1 cellular context compared by ENCODE assay signal in the genomic region with DNA sequence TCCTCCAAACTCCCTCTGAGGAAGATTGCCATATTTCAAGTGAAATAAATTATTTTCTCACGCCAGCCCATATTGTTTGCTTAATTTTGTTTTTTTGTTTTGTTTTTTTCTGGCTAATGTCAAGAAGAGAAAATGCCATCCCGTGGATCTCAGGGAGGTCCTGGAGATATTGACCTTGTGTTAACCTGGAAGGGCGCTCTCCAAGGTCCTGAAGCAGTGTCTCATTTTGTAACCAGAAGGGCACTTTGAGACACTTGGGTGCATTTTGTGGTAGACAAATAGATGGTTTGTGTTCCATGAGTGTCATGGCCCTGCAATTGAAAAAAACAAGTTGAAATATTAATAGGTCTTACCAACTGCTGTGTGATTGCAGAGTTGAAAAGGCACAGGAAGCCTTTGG.
A peak's percentile ranks its signal among the peaks of the same experiment; 100 is the strongest.
TF ChIP-seq lines count a peak whose summit lies in the region.

No MANE protein-coding gene starts in this region.

TF ChIP-seq in HepG2, 621 proteins besides CTCF, POLR2A, EP300 and RAD21 (continued from another document and continues in another):
- TF ChIP-seq E2F2 (CRISPR knock-in tag; IDR thresholded peaks at IDR 0.05; ENCODE audit: borderline replicate concordance) (no peak), FOXK1 (CRISPR knock-in tag; IDR thresholded peaks at IDR 0.05; ENCODE audit: borderline replicate concordance, low read depth) (peak; percentile 22; the same call in 1 of the 2 replicates), CHCHD3 (CRISPR knock-in tag; IDR thresholded peaks at IDR 0.05) (no peak), MTA3 (CRISPR knock-in tag; IDR thresholded peaks at IDR 0.05) (no peak), RBFOX2 (IDR thresholded peaks at IDR 0.05; ENCODE audit: low read depth, low read length) (no peak), HMGXB3 (CRISPR knock-in tag; IDR thresholded peaks at IDR 0.05; ENCODE audit: borderline replicate concordance) (no peak), MIXL1 (CRISPR knock-in tag; IDR thresholded peaks at IDR 0.05) (no peak), ESRRA (CRISPR knock-in tag; IDR thresholded peaks at IDR 0.05; ENCODE audit: low read depth) (no peak), ZNF782 (CRISPR knock-in tag; IDR thresholded peaks at IDR 0.05; ENCODE audit: borderline replicate concordance) (no peak), ZNF768 (CRISPR knock-in tag; IDR thresholded peaks at IDR 0.05) (no peak), RFX5 (IDR thresholded peaks at IDR 0.05; ENCODE audit: low read depth, low read length) (no peak), ZNF180 (CRISPR knock-in tag; IDR thresholded peaks at IDR 0.05; ENCODE audit: borderline replicate concordance, low read depth) (no peak), ZNF772 (CRISPR knock-in tag; IDR thresholded peaks at IDR 0.05) (no peak), ZBTB44 (CRISPR knock-in tag; IDR thresholded peaks at IDR 0.05) (0 out of 2 replicates have a peak, but pooled peaks have one; percentile 57), ZNF138 (CRISPR knock-in tag; IDR thresholded peaks at IDR 0.05; ENCODE audit: low read depth) (no peak), GPN1 (CRISPR knock-in tag; IDR thresholded peaks at IDR 0.05; ENCODE audit: borderline replicate concordance) (no peak), ZNF44 (CRISPR knock-in tag; IDR thresholded peaks at IDR 0.05) (no peak), HNRNPK (IDR thresholded peaks at IDR 0.05; ENCODE audit: low read depth, low read length, poor library complexity, severe bottlenecking) (no peak), ZIK1 (CRISPR knock-in tag; IDR thresholded peaks at IDR 0.05; ENCODE audit: borderline replicate concordance, low read depth) (no peak), NKX3-1 (CRISPR knock-in tag; IDR thresholded peaks at IDR 0.05) (peak; percentile 66; the same call in 1 of the 2 replicates), GTF2F1 (IDR thresholded peaks at IDR 0.05; ENCODE audit: low read length) (no peak), KLF12 (CRISPR knock-in tag; IDR thresholded peaks at IDR 0.05; ENCODE audit: borderline replicate concordance) (no peak), ZFP62 (CRISPR knock-in tag; IDR thresholded peaks at IDR 0.05) (no peak), MNT (IDR thresholded peaks at IDR 0.05) (no peak), ATM (IDR thresholded peaks at IDR 0.05; ENCODE audit: borderline replicate concordance) (no peak), TMF1 (CRISPR knock-in tag; IDR thresholded peaks at IDR 0.05; ENCODE audit: low read depth) (no peak), MBD4 (IDR thresholded peaks at IDR 0.05; ENCODE audit: borderline replicate concordance, low read length) (no peak)
- TF ChIP-seq, protein P1, sequence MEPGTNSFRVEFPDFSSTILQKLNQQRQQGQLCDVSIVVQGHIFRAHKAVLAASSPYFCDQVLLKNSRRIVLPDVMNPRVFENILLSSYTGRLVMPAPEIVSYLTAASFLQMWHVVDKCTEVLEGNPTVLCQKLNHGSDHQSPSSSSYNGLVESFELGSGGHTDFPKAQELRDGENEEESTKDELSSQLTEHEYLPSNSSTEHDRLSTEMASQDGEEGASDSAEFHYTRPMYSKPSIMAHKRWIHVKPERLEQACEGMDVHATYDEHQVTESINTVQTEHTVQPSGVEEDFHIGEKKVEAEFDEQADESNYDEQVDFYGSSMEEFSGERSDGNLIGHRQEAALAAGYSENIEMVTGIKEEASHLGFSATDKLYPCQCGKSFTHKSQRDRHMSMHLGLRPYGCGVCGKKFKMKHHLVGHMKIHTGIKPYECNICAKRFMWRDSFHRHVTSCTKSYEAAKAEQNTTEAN (CRISPR knock-in tag; conservative IDR thresholded peaks at IDR 0.05), result no peak
- TF ChIP-seq, protein P2, sequence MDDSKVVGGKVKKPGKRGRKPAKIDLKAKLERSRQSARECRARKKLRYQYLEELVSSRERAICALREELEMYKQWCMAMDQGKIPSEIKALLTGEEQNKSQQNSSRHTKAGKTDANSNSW (CRISPR knock-in tag; IDR thresholded peaks at IDR 0.05; ENCODE audit: borderline replicate concordance), result no peak
- TF ChIP-seq, protein P3, sequence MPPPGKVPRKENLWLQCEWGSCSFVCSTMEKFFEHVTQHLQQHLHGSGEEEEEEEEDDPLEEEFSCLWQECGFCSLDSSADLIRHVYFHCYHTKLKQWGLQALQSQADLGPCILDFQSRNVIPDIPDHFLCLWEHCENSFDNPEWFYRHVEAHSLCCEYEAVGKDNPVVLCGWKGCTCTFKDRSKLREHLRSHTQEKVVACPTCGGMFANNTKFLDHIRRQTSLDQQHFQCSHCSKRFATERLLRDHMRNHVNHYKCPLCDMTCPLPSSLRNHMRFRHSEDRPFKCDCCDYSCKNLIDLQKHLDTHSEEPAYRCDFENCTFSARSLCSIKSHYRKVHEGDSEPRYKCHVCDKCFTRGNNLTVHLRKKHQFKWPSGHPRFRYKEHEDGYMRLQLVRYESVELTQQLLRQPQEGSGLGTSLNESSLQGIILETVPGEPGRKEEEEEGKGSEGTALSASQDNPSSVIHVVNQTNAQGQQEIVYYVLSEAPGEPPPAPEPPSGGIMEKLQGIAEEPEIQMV (CRISPR knock-in tag; IDR thresholded peaks at IDR 0.05; ENCODE audit: low read depth), result no peak
- TF ChIP-seq, protein P4, sequence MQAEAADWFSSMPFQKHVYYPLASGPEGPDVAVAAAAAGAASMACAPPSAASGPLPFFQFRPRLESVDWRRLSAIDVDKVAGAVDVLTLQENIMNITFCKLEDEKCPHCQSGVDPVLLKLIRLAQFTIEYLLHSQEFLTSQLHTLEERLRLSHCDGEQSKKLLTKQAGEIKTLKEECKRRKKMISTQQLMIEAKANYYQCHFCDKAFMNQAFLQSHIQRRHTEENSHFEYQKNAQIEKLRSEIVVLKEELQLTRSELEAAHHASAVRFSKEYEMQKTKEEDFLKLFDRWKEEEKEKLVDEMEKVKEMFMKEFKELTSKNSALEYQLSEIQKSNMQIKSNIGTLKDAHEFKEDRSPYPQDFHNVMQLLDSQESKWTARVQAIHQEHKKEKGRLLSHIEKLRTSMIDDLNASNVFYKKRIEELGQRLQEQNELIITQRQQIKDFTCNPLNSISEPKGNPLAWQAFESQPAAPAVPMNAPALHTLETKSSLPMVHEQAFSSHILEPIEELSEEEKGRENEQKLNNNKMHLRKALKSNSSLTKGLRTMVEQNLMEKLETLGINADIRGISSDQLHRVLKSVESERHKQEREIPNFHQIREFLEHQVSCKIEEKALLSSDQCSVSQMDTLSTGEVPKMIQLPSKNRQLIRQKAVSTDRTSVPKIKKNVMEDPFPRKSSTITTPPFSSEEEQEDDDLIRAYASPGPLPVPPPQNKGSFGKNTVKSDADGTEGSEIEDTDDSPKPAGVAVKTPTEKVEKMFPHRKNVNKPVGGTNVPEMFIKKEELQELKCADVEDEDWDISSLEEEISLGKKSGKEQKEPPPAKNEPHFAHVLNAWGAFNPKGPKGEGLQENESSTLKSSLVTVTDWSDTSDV (CRISPR knock-in tag; IDR thresholded peaks at IDR 0.05), result no peak
- TF ChIP-seq, protein P5, sequence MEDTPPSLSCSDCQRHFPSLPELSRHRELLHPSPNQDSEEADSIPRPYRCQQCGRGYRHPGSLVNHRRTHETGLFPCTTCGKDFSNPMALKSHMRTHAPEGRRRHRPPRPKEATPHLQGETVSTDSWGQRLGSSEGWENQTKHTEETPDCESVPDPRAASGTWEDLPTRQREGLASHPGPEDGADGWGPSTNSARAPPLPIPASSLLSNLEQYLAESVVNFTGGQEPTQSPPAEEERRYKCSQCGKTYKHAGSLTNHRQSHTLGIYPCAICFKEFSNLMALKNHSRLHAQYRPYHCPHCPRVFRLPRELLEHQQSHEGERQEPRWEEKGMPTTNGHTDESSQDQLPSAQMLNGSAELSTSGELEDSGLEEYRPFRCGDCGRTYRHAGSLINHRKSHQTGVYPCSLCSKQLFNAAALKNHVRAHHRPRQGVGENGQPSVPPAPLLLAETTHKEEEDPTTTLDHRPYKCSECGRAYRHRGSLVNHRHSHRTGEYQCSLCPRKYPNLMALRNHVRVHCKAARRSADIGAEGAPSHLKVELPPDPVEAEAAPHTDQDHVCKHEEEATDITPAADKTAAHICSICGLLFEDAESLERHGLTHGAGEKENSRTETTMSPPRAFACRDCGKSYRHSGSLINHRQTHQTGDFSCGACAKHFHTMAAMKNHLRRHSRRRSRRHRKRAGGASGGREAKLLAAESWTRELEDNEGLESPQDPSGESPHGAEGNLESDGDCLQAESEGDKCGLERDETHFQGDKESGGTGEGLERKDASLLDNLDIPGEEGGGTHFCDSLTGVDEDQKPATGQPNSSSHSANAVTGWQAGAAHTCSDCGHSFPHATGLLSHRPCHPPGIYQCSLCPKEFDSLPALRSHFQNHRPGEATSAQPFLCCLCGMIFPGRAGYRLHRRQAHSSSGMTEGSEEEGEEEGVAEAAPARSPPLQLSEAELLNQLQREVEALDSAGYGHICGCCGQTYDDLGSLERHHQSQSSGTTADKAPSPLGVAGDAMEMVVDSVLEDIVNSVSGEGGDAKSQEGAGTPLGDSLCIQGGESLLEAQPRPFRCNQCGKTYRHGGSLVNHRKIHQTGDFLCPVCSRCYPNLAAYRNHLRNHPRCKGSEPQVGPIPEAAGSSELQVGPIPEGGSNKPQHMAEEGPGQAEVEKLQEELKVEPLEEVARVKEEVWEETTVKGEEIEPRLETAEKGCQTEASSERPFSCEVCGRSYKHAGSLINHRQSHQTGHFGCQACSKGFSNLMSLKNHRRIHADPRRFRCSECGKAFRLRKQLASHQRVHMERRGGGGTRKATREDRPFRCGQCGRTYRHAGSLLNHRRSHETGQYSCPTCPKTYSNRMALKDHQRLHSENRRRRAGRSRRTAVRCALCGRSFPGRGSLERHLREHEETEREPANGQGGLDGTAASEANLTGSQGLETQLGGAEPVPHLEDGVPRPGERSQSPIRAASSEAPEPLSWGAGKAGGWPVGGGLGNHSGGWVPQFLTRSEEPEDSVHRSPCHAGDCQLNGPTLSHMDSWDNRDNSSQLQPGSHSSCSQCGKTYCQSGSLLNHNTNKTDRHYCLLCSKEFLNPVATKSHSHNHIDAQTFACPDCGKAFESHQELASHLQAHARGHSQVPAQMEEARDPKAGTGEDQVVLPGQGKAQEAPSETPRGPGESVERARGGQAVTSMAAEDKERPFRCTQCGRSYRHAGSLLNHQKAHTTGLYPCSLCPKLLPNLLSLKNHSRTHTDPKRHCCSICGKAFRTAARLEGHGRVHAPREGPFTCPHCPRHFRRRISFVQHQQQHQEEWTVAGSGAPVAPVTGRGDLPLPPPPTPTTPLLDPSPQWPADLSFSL (CRISPR knock-in tag; IDR thresholded peaks at IDR 0.05), result no peak
- TF ChIP-seq, protein P6, sequence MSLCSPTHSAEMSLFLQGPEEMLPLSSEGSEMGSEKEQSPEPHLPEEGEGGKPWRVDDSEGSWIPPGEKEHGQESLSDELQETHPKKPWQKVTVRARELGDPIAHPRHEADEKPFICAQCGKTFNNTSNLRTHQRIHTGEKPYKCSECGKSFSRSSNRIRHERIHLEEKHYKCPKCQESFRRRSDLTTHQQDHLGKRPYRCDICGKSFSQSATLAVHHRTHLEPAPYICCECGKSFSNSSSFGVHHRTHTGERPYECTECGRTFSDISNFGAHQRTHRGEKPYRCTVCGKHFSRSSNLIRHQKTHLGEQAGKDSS (CRISPR knock-in tag; IDR thresholded peaks at IDR 0.05; ENCODE audit: borderline replicate concordance, low read depth), result no peak
